Comparison of ENCODE assay signal across 10 cellular contexts in the genomic region with DNA sequence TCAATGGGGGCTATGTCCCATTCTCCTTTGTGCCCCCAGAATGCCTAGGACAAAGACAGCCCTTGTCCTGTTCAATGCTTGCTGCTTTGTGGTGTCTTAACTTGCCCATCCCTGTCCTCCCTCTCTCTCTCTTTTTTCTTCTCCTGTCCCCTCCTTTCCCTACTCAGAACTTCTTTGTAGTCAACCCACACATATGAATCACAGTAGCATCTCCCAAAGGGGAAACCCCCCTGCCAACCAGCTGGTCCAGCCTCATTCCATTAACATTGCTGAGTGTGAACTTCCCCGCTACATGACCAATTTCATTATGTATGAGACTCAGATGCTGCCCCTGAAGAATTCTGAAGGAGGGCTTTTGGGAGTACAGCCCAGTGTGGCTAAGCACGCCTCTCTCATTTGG.
A peak's percentile ranks its signal among the peaks of the same experiment; 100 is the strongest.
DNase-seq lines count a peak whose midpoint lies in the region; ATAC-seq and TF ChIP-seq lines count a peak whose summit lies in the region.
"Had no signal": no experiment of that assay in that cellular context is flagged by ENCODE, and none has a peak within 500 bp of the region (broad histone marks: within the 10 kb centered on the region; RNA-seq: fewer than 3 reads in every experiment).

No MANE protein-coding gene starts in this region.

- ATAC-seq in GM21737 (IDR thresholded peaks at IDR 0.05; ENCODE audit: unreplicated experiment) = no peak

- DNase-seq in AG08395 (ENCODE audit: low spot score) = peak; percentile 88
- peak; percentile 40 for DNase-seq in HFF-Myc (ENCODE audit: extremely low read depth, low read depth)
- DNase-seq in astrocyte of the cerebellum (ENCODE audit: low read depth) = peak; percentile 28
- peak; percentile 97 for DNase-seq in kidney tubule cell (ENCODE audit: low spot score)
- DNase-seq in OCI-M2 (lab: John Stamatoyannopoulos, UW; ENCODE audit: unreplicated experiment) = no peak
- no peak for DNase-seq in Kasumi-1 (lab: John Stamatoyannopoulos, UW)
- DNase-seq in occipital lobe (lab: John Stamatoyannopoulos, UW) = no peak
- DNase-seq: left cardiac atrium, ovary had no signal

- TF ChIP-seq CTCF in HFF-Myc (IDR thresholded peaks at IDR 0.05; ENCODE audit: low read depth, low read length, missing control alignments) = no peak
- no peak for TF ChIP-seq CTCF in astrocyte of the cerebellum (IDR thresholded peaks at IDR 0.05; ENCODE audit: low read depth, low read length, missing control alignments)

- in situ Hi-C loops in astrocyte of the cerebellum (cut with HindIII; ENCODE audit: low sequenced_read_pairs) = no loop called here

- no peak overlapping the region for H3K4me3 ChIP-seq in HFF-Myc (replicated peaks; ENCODE audit: low read depth, low read length)
- H3K4me3 ChIP-seq in astrocyte of the cerebellum (ENCODE audit: low read depth, low read length) = no peak overlapping the region
- H3K4me3 ChIP-seq: ovary had no signal

Comparison
In these comparisons a context has a peak if more than half of its experiments do, and no peak if none do; other contexts are left out.
1. DNase-seq: peak in AG08395 (single experiment), HFF-Myc (single experiment), astrocyte of the cerebellum (single experiment) and kidney tubule cell (single experiment); none in OCI-M2 (single experiment), Kasumi-1 (0 of 2) and occipital lobe (single experiment).